Comparison of ENCODE assay signal across 1 cellular context in genomic region chr15:69992326-69992725, GRCh38.
TF ChIP-seq lines count a peak whose summit lies in the region.

No MANE protein-coding gene starts in this region.

TF ChIP-seq in GM23338, 12 proteins besides CTCF, POLR2A, EP300 and RAD21 (continued from another document):
- TF ChIP-seq, protein P1, sequence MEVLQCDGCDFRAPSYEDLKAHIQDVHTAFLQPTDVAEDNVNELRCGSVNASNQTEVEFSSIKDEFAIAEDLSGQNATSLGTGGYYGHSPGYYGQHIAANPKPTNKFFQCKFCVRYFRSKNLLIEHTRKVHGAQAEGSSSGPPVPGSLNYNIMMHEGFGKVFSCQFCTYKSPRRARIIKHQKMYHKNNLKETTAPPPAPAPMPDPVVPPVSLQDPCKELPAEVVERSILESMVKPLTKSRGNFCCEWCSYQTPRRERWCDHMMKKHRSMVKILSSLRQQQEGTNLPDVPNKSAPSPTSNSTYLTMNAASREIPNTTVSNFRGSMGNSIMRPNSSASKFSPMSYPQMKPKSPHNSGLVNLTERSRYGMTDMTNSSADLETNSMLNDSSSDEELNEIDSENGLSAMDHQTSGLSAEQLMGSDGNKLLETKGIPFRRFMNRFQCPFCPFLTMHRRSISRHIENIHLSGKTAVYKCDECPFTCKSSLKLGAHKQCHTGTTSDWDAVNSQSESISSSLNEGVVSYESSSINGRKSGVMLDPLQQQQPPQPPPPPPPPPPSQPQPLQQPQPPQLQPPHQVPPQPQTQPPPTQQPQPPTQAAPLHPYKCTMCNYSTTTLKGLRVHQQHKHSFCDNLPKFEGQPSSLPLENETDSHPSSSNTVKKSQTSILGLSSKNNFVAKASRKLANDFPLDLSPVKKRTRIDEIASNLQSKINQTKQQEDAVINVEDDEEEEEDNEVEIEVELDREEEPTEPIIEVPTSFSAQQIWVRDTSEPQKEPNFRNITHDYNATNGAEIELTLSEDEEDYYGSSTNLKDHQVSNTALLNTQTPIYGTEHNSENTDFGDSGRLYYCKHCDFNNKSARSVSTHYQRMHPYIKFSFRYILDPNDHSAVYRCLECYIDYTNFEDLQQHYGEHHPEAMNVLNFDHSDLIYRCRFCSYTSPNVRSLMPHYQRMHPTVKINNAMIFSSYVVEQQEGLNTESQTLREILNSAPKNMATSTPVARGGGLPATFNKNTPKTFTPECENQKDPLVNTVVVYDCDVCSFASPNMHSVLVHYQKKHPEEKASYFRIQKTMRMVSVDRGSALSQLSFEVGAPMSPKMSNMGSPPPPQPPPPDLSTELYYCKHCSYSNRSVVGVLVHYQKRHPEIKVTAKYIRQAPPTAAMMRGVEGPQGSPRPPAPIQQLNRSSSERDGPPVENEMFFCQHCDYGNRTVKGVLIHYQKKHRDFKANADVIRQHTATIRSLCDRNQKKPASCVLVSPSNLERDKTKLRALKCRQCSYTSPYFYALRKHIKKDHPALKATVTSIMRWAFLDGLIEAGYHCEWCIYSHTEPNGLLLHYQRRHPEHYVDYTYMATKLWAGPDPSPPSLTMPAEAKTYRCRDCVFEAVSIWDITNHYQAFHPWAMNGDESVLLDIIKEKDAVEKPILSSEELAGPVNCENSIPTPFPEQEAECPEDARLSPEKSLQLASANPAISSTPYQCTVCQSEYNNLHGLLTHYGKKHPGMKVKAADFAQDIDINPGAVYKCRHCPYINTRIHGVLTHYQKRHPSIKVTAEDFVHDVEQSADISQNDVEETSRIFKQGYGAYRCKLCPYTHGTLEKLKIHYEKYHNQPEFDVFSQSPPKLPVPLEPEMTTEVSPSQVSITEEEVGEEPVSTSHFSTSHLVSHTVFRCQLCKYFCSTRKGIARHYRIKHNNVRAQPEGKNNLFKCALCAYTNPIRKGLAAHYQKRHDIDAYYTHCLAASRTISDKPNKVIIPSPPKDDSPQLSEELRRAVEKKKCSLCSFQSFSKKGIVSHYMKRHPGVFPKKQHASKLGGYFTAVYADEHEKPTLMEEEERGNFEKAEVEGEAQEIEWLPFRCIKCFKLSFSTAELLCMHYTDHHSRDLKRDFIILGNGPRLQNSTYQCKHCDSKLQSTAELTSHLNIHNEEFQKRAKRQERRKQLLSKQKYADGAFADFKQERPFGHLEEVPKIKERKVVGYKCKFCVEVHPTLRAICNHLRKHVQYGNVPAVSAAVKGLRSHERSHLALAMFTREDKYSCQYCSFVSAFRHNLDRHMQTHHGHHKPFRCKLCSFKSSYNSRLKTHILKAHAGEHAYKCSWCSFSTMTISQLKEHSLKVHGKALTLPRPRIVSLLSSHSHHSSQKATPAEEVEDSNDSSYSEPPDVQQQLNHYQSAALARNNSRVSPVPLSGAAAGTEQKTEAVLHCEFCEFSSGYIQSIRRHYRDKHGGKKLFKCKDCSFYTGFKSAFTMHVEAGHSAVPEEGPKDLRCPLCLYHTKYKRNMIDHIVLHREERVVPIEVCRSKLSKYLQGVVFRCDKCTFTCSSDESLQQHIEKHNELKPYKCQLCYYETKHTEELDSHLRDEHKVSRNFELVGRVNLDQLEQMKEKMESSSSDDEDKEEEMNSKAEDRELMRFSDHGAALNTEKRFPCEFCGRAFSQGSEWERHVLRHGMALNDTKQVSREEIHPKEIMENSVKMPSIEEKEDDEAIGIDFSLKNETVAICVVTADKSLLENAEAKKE (CRISPR knock-in tag; IDR thresholded peaks at IDR 0.05): no peak
- TF ChIP-seq JUNB (IDR thresholded peaks at IDR 0.05; ENCODE audit: unreplicated experiment) (no peak), CREB1 (CRISPR knock-in tag; IDR thresholded peaks at IDR 0.05; ENCODE audit: low read depth) (no peak), EZH2 (IDR thresholded peaks at IDR 0.05; ENCODE audit: low read depth, unreplicated experiment) (no peak), ETS1 (IDR thresholded peaks at IDR 0.05) (no peak), EZH2phosphoT487 (IDR thresholded peaks at IDR 0.05; ENCODE audit: unreplicated experiment) (no peak), ZNF114 (CRISPR knock-in tag; IDR thresholded peaks at IDR 0.05) (no peak)
TF ChIP-seq in GM23338: peak in this region for 0.
